In genomic region chr7:138550337-138550736, GRCh38 we compare ENCODE assay signal across 18 cellular contexts.
DNase-seq lines count a peak whose midpoint lies in the region; ATAC-seq, FAIRE-seq and TF ChIP-seq lines count a peak whose summit lies in the region.
"Had no signal": no experiment of that assay in that cellular context is flagged by ENCODE, and none has a peak within 500 bp of the region (broad histone marks: within the 10 kb centered on the region; RNA-seq: fewer than 3 reads in every experiment).

No MANE protein-coding gene starts in this region.

- no peak overlapping the region for H3K9ac ChIP-seq in K562 (ENCODE audit: insufficient read depth in 1 of 2, low read depth in 2 of 2, low read length in 2 of 2)
- H3K9ac ChIP-seq: BLaER1, GM23248 had no signal

- POLR2A ChIA-PET in K562 (lab: Yijun Ruan, JAX) = no interaction called here

- H3K9me3 ChIP-seq in cardiac muscle cell (ENCODE audit: low read depth) = no peaks in the 10 kb centered on the region
- H3K9me3 ChIP-seq in K562 (replicated peaks; ENCODE audit: control insufficient read depth, insufficient read depth, low read depth, low read length) = peaks cover 7% of the 10 kb centered on the region
- H3K9me3 ChIP-seq: A549 had no signal

- H3K9me3 Mint-ChIP-seq in nephron progenitor cell = peaks cover 24% of the 10 kb centered on the region

- H3K36me3 Mint-ChIP-seq in nephron progenitor cell (ENCODE audit: low read depth) = peaks cover 97% of the 10 kb centered on the region

- TF ChIP-seq CTCF in cardiac muscle cell (IDR thresholded peaks at IDR 0.05; ENCODE audit: low read depth, low read length) (no peak), K562 (IDR thresholded peaks at IDR 0.05 in 2 of 3, conservative IDR thresholded peaks at IDR 0.05 in 1 of 3; ENCODE audit: insufficient read depth in 2 of 3, low read depth in 1 of 3, low read length in 3 of 3) (no peak), nephron progenitor cell (IDR thresholded peaks at IDR 0.05) (no peak)

- CTCF ChIA-PET in K562 (lab: Yijun Ruan, JAX; ENCODE audit: low intra/inter-chr PET ratio) = no interaction called here

- BruUV-seq in K562 (replicated peaks; lab: Mats Ljungman, UMichigan) = no TSS peak

- no peaks in the 10 kb centered on the region for H3K4me1 Mint-ChIP-seq in nephron progenitor cell
- H3K4me1 Mint-ChIP-seq: CD14-positive monocyte; CD4-positive, alpha-beta memory T cell had no signal

- H3K4me2 ChIP-seq in K562 (ENCODE audit: insufficient read depth, low read length) = no peak overlapping the region
- H3K4me2 ChIP-seq: A549, BLaER1 had no signal

- no peak overlapping the region for H2AFZ ChIP-seq in K562 (ENCODE audit: low read depth, low read length)
- H2AFZ ChIP-seq: GM23248 had no signal

- peaks cover 79% of the 10 kb centered on the region for H3K36me3 ChIP-seq in cardiac muscle cell
- H3K36me3 ChIP-seq in K562 (ENCODE audit: control insufficient read depth, insufficient read depth, low read length) = peaks cover 84% of the 10 kb centered on the region

- no peak for TF ChIP-seq EP300 in K562 (IDR thresholded peaks at IDR 0.05; ENCODE audit: low read length)

- H3K4me3 Mint-ChIP-seq in nephron progenitor cell = no peak overlapping the region
- H3K4me3 Mint-ChIP-seq: CD14-positive monocyte; CD4-positive, alpha-beta memory T cell had no signal

- no peak for FAIRE-seq in K562 (lab: Jason Lieb, UNC)
- FAIRE-seq: A549, GM12878, H54, HTR-8/SVneo had no signal

- in situ Hi-C loops in K562 (cut with MboI) = no loop called here

- no peaks in the 10 kb centered on the region for H3K4me1 ChIP-seq in cardiac muscle cell (ENCODE audit: low read depth)
- no peaks in the 10 kb centered on the region for H3K4me1 ChIP-seq in K562 (replicated peaks in 1 of 2; ENCODE audit: control insufficient read depth in 2 of 2, insufficient read depth in 2 of 2, low read length in 2 of 2)
- H3K4me1 ChIP-seq: A549, BLaER1 had no signal

- H3K27ac ChIP-seq in cardiac muscle cell = peak overlapping the region; percentile 56
- no peak overlapping the region for H3K27ac ChIP-seq in K562 (ENCODE audit: extremely low read depth, low read depth, low read length)
- H3K27ac ChIP-seq: 22Rv1, A549, BLaER1, GM23248 had no signal

- intact Hi-C loops in left ventricle myocardium superior (cut with micrococcal nuclease) = no loop called here
- intact Hi-C loops in K562 (cut with micrococcal nuclease) = no loop called here

- no peak for TF ChIP-seq RAD21 in K562 (CRISPR knock-in tag; conservative IDR thresholded peaks at IDR 0.05 in 1 of 2, IDR thresholded peaks at IDR 0.05 in 1 of 2)

- WGBS in K562 (ENCODE audit: insufficient coverage, low coverage, missing lambda C conversion rate) = 93% methylated on average over 3 of the region's 3 CpGs

- H3K27me3 Mint-ChIP-seq in nephron progenitor cell (ENCODE audit: low read depth, poor library complexity) = no peaks in the 10 kb centered on the region
- H3K27me3 Mint-ChIP-seq: CD4-positive, alpha-beta memory T cell had no signal

- H3K79me2 ChIP-seq in K562 (ENCODE audit: control insufficient read depth, insufficient read depth, low read length) = no peaks in the 10 kb centered on the region

- H4K20me1 ChIP-seq in K562 (replicated peaks; ENCODE audit: control insufficient read depth, insufficient read depth, low read length) = no peaks in the 10 kb centered on the region
- H4K20me1 ChIP-seq: BLaER1 had no signal

- no peak overlapping the region for H3K4me3 ChIP-seq in cardiac muscle cell
- H3K4me3 ChIP-seq in K562 = no peak overlapping the region
- H3K4me3 ChIP-seq: A549, BLaER1, GM12878, GM23248 had no signal

- TF ChIP-seq POLR2A in K562 (conservative IDR thresholded peaks at IDR 0.05) = no peak

- H3K27me3 ChIP-seq in cardiac muscle cell = no peaks in the 10 kb centered on the region
- H3K27me3 ChIP-seq in K562 (ENCODE audit: control insufficient read depth in 2 of 2, insufficient read depth in 2 of 2, low read length in 2 of 2) = no peaks in the 10 kb centered on the region
- H3K27me3 ChIP-seq: BLaER1 had no signal

- H3K27ac Mint-ChIP-seq in nephron progenitor cell = peak overlapping the region; percentile 46
- H3K27ac Mint-ChIP-seq: CD4-positive, alpha-beta memory T cell had no signal

- DNase-seq in cardiac muscle cell (ENCODE audit: low read depth in 1 of 2, low spot score in 1 of 2) (no peak), left ventricle myocardium superior (no peak), K562 (ENCODE audit: extremely low read depth in 1 of 4, low spot score in 3 of 4) (no peak), nephron progenitor cell (no peak), LoVo (ENCODE audit: low spot score) (no peak), AG08395 (ENCODE audit: low spot score) (no peak)
- DNase-seq: CD4-positive, alpha-beta memory T cell; DMS79 treated with DMSO at 0.1 percent for 48 hours; GM23248; HCEC 1CT had no signal

- H3K9me1 ChIP-seq in K562 (ENCODE audit: control insufficient read depth, insufficient read depth, low read length) = no peaks in the 10 kb centered on the region

- no peak for ATAC-seq in left ventricle myocardium superior
- no peak for ATAC-seq in K562
- ATAC-seq in GM19452 (IDR thresholded peaks at IDR 0.05; ENCODE audit: unreplicated experiment) = no peak
- ATAC-seq: A549, GM12878 had no signal

TF ChIP-seq in K562, 482 proteins besides CTCF, POLR2A, EP300 and RAD21:
- TF ChIP-seq POLR2H (tag; IDR thresholded peaks at IDR 0.05; ENCODE audit: low read depth) (no peak), LARP7 (IDR thresholded peaks at IDR 0.05) (0 out of 2 replicates have a peak, but pooled peaks have one; percentile 22)
